Comparison of ENCODE assay signal across 8 cellular contexts in genomic region chr7:95676691-95677090, GRCh38.
"Had no signal": no experiment of that assay in that cellular context is flagged by ENCODE, and none has a peak within 500 bp of the region (broad histone marks: within the 10 kb centered on the region; RNA-seq: fewer than 3 reads in every experiment).

No MANE protein-coding gene starts in this region.

- H3K4me3 ChIP-seq: GM12878 had no signal

- FAIRE-seq: G401.6, GM12878, GM12891, GM12892, GM18507, GM19239 had no signal

- DNase-seq: GDM1, GF-D8 had no signal

- ATAC-seq: GM12878 had no signal
